In genomic region chr9:109289931-109290330, GRCh38 we compare ENCODE assay signal across 20 cellular contexts. TPM values are rescaled to one million over a fixed set of nuclear protein-coding genes. Genes with fewer than 3 reads are reported as not detected.
DNase-seq lines count a peak whose midpoint lies in the region; ATAC-seq and TF ChIP-seq lines count a peak whose summit lies in the region.
"Had no signal": no experiment of that assay in that cellular context is flagged by ENCODE, and none has a peak within 500 bp of the region (broad histone marks: within the 10 kb centered on the region; RNA-seq: fewer than 3 reads in every experiment).

No MANE protein-coding gene starts in this region.

- H3K4me3 ChIP-seq in epithelial cell of esophagus (ENCODE audit: low read length): no peak overlapping the region
- no peak overlapping the region for H3K4me3 ChIP-seq in subcutaneous abdominal adipose tissue (ENCODE audit: low read depth in 1 of 5, low read length in 5 of 5)
- H3K4me3 ChIP-seq: BLaER1 had no signal

- peak overlapping the region; percentile 61 for H3K27ac ChIP-seq in subcutaneous abdominal adipose tissue (ENCODE audit: low read depth, low read length)
- H3K27ac ChIP-seq: BLaER1 had no signal

- no peaks in the 10 kb centered on the region for H3K9me3 ChIP-seq in subcutaneous abdominal adipose tissue (ENCODE audit: control insufficient read depth in 5 of 5, low read length in 5 of 5)
- H3K9me3 ChIP-seq: BLaER1, Caco-2 had no signal

- H3K4me1 ChIP-seq in subcutaneous abdominal adipose tissue (ENCODE audit: control insufficient read depth in 5 of 5, insufficient read depth in 5 of 5, low read length in 5 of 5): peaks cover 0 to 46% (median 26%) of the 10 kb centered on the region in 5 donors
- H3K4me1 ChIP-seq: BLaER1, Caco-2 had no signal

- no peak overlapping the region for H3K9ac ChIP-seq in subcutaneous abdominal adipose tissue (ENCODE audit: low read length in 5 of 5)
- H3K9ac ChIP-seq: BLaER1 had no signal

- H3K36me3 Mint-ChIP-seq in natural killer cell treated with Interleukin-12 subunit alpha and Interleukin-12 subunit beta and Interleukin-15 and Interleukin-18, amount 100 ng/mL, for 72 hours: no peaks in the 10 kb centered on the region
- H3K36me3 Mint-ChIP-seq: CD4-positive, alpha-beta memory T cell; IgD-negative memory B cell had no signal

- H3K4me3 Mint-ChIP-seq in natural killer cell treated with Interleukin-12 subunit alpha and Interleukin-12 subunit beta and Interleukin-15 and Interleukin-18, amount 100 ng/mL, for 72 hours: no peak overlapping the region
- H3K4me3 Mint-ChIP-seq: IgD-negative memory B cell had no signal

- no peak overlapping the region for H3K27ac Mint-ChIP-seq in natural killer cell treated with Interleukin-12 subunit alpha and Interleukin-12 subunit beta and Interleukin-15 and Interleukin-18, amount 100 ng/mL, for 72 hours
- H3K27ac Mint-ChIP-seq: CD4-positive, alpha-beta memory T cell had no signal

- DNase-seq in DMS79 treated with DMSO at 0.1 percent for 48 hours (lab: John Stamatoyannopoulos, UW): peak; percentile 59
- DNase-seq in NCI-H345 (lab: John Stamatoyannopoulos, UW): peak; percentile 33
- peak; percentile 59 for DNase-seq in epithelial cell of esophagus (ENCODE audit: low read depth)
- DNase-seq in natural killer cell treated with Interleukin-12 subunit alpha and Interleukin-12 subunit beta and Interleukin-15 and Interleukin-18, amount 100 ng/mL, for 72 hours (ENCODE audit: low spot score): no peak
- DNase-seq in mesenteric fat pad (ENCODE audit: low spot score): no peak
- DNase-seq in NCI-H1436 treated with DMSO at 0.1 percent for 48 hours (lab: John Stamatoyannopoulos, UW): no peak
- DNase-seq: Caco-2; CD4-positive, alpha-beta memory T cell; DMS 273 treated with DMSO at 0.1 percent for 48 hours; GF-D8; MV-4-11; NCI-H1105 treated with DMSO at 0.1 percent for 48 hours; NCI-H1694 treated with DMSO at 0.1 percent for 48 hours; NCI-H2081 treated with DMSO at 0.1 percent for 48 hours; NCI-H526; RPMI8226; SHP77 had no signal

- no peaks in the 10 kb centered on the region for H3K4me1 Mint-ChIP-seq in natural killer cell treated with Interleukin-12 subunit alpha and Interleukin-12 subunit beta and Interleukin-15 and Interleukin-18, amount 100 ng/mL, for 72 hours (ENCODE audit: low read depth in 2 of 2)
- H3K4me1 Mint-ChIP-seq: CD4-positive, alpha-beta memory T cell; IgD-negative memory B cell had no signal

- TF ChIP-seq CTCF in epithelial cell of esophagus (IDR thresholded peaks at IDR 0.05; ENCODE audit: insufficient read depth, low read depth, low read length, missing control alignments): no peak

- no peaks in the 10 kb centered on the region for H3K9me3 Mint-ChIP-seq in natural killer cell treated with Interleukin-12 subunit alpha and Interleukin-12 subunit beta and Interleukin-15 and Interleukin-18, amount 100 ng/mL, for 72 hours
- H3K9me3 Mint-ChIP-seq: CD4-positive, alpha-beta memory T cell had no signal

- no peaks in the 10 kb centered on the region for H3K27me3 ChIP-seq in subcutaneous abdominal adipose tissue (ENCODE audit: control insufficient read depth in 5 of 5, insufficient read depth in 4 of 5, low read length in 5 of 5)
- H3K27me3 ChIP-seq: BLaER1 had no signal

- H3K36me3 ChIP-seq in subcutaneous abdominal adipose tissue (ENCODE audit: control insufficient read depth in 5 of 5, insufficient read depth in 5 of 5, low read length in 5 of 5): no peaks in the 10 kb centered on the region
- H3K36me3 ChIP-seq: BLaER1 had no signal

- peaks cover 0 to 6% of the 10 kb centered on the region in 2 donors for H3K27me3 Mint-ChIP-seq in natural killer cell treated with Interleukin-12 subunit alpha and Interleukin-12 subunit beta and Interleukin-15 and Interleukin-18, amount 100 ng/mL, for 72 hours

- ATAC-seq in natural killer cell treated with Interleukin-12 subunit alpha and Interleukin-12 subunit beta and Interleukin-15 and Interleukin-18, amount 100 ng/mL, for 72 hours: no peak

RNA-seq across cellular contexts. Expression of gene EPB41L4B, which starts 30.9 kb away (rescaled TPM):
- under 1 TPM in 1 of 2 donors, not detected in 1; 0.14 TPM for total RNA-seq in natural killer cell treated with Interleukin-12 subunit alpha and Interleukin-12 subunit beta and Interleukin-15 and Interleukin-18, amount 100 ng/mL, for 72 hours
- total RNA-seq in mesenteric fat pad: 48.6 TPM
- total RNA-seq: CD4-positive, alpha-beta memory T cell had no signal

Comparison
In these comparisons a context has a peak if more than half of its experiments do, and no peak if none do; other contexts are left out.
1. DNase-seq: peak in DMS79 treated with DMSO at 0.1 percent for 48 hours (single experiment), NCI-H345 (single experiment) and epithelial cell of esophagus (single experiment); none in natural killer cell treated with Interleukin-12 subunit alpha and Interleukin-12 subunit beta and Interleukin-15 and Interleukin-18, amount 100 ng/mL, for 72 hours (single experiment), mesenteric fat pad (single experiment) and NCI-H1436 treated with DMSO at 0.1 percent for 48 hours (single experiment).
2. RNA of gene EPB41L4B, which starts 30.9 kb away (total RNA-seq): 48.6 TPM in mesenteric fat pad (single experiment); 0.14 TPM in natural killer cell treated with Interleukin-12 subunit alpha and Interleukin-12 subunit beta and Interleukin-15 and Interleukin-18, amount 100 ng/mL, for 72 hours; every median in the first group is over 10 times any median in the second.